1 cellular context compared by ENCODE assay signal in the genomic region with DNA sequence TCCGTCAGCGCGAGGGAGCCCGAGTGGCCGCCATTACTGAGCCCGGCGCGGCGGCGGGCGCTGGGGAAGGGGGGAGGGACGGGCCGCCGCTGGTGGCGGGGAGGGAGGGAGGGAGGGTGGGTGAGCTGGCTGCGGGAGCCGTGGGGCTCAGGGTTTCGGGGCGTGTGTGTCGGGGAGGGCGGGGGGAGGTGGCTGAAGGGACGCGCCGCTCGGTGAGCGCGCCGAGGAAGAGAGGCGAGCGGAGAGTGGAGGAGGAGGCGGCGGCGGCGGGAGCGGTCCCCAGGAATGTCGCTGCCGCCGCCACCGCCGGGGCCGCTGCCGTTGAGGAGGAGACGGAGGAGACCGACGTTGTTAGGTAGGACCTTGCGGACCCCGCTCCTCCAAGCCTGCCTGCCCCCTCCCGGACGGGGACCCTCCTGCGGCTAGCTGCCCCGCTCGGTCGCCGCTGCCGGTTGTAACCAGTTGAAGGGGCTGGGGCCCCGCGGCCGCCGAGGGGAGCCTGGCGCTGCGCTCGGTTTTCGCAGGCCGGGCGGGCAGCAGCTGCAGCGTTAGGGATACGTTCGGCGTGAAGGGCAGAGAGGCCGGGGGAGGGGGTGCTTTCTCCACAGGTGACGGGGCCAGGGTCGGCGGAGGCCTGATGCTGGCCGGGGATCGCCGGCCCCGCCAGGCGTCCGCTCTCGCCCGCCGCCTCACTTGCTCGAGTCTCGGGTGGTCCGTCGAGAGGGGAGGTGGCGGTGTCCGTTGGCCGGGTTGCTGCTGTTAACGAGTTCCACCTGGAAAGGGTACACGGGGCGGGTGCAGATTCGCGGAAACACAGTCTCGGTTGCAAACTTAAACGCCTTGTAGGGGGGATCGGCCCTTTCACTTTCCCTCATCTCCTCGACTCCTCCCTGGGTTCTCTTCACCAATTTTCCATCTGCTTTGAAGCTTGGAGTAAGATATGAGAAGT.
TF ChIP-seq lines count a peak whose summit lies in the region.

A gene with protein sequence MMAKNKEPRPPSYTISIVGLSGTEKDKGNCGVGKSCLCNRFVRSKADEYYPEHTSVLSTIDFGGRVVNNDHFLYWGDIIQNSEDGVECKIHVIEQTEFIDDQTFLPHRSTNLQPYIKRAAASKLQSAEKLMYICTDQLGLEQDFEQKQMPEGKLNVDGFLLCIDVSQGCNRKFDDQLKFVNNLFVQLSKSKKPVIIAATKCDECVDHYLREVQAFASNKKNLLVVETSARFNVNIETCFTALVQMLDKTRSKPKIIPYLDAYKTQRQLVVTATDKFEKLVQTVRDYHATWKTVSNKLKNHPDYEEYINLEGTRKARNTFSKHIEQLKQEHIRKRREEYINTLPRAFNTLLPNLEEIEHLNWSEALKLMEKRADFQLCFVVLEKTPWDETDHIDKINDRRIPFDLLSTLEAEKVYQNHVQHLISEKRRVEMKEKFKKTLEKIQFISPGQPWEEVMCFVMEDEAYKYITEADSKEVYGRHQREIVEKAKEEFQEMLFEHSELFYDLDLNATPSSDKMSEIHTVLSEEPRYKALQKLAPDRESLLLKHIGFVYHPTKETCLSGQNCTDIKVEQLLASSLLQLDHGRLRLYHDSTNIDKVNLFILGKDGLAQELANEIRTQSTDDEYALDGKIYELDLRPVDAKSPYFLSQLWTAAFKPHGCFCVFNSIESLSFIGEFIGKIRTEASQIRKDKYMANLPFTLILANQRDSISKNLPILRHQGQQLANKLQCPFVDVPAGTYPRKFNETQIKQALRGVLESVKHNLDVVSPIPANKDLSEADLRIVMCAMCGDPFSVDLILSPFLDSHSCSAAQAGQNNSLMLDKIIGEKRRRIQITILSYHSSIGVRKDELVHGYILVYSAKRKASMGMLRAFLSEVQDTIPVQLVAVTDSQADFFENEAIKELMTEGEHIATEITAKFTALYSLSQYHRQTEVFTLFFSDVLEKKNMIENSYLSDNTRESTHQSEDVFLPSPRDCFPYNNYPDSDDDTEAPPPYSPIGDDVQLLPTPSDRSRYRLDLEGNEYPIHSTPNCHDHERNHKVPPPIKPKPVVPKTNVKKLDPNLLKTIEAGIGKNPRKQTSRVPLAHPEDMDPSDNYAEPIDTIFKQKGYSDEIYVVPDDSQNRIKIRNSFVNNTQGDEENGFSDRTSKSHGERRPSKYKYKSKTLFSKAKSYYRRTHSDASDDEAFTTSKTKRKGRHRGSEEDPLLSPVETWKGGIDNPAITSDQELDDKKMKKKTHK (N-terminal part only) (plus strand): TSS at position 224 of the 949 bp plus-strand sequence. CDS start 13,366 bp downstream, outside the sequence.

TF ChIP-seq in HepG2, 621 proteins besides CTCF, POLR2A, EP300 and RAD21 (continued from another document and continues in another):
- TF ChIP-seq NR2C2 (CRISPR knock-in tag; IDR thresholded peaks at IDR 0.05; ENCODE audit: borderline replicate concordance), result peak; percentile 58
- TF ChIP-seq ZNF383 (CRISPR knock-in tag; IDR thresholded peaks at IDR 0.05; ENCODE audit: borderline replicate concordance), result no peak
- no peak for TF ChIP-seq ZNF614 (CRISPR knock-in tag; IDR thresholded peaks at IDR 0.05; ENCODE audit: borderline replicate concordance)
- TF ChIP-seq NFKB2 (CRISPR knock-in tag; IDR thresholded peaks at IDR 0.05; ENCODE audit: borderline replicate concordance), result peak; percentile 91; the same call in 1 of the 2 replicates
- TF ChIP-seq ESRRA (CRISPR knock-in tag; IDR thresholded peaks at IDR 0.05; ENCODE audit: low read depth), result 0 out of 2 replicates have a peak, but pooled peaks have one; percentile 37
- 0 out of 2 replicates have a peak, but pooled peaks have one; percentile 25 for TF ChIP-seq ZNF138 (CRISPR knock-in tag; IDR thresholded peaks at IDR 0.05; ENCODE audit: low read depth)
- TF ChIP-seq SUZ12 (IDR thresholded peaks at IDR 0.05; ENCODE audit: low read depth, low read length), result no peak
- TF ChIP-seq, protein P1, sequence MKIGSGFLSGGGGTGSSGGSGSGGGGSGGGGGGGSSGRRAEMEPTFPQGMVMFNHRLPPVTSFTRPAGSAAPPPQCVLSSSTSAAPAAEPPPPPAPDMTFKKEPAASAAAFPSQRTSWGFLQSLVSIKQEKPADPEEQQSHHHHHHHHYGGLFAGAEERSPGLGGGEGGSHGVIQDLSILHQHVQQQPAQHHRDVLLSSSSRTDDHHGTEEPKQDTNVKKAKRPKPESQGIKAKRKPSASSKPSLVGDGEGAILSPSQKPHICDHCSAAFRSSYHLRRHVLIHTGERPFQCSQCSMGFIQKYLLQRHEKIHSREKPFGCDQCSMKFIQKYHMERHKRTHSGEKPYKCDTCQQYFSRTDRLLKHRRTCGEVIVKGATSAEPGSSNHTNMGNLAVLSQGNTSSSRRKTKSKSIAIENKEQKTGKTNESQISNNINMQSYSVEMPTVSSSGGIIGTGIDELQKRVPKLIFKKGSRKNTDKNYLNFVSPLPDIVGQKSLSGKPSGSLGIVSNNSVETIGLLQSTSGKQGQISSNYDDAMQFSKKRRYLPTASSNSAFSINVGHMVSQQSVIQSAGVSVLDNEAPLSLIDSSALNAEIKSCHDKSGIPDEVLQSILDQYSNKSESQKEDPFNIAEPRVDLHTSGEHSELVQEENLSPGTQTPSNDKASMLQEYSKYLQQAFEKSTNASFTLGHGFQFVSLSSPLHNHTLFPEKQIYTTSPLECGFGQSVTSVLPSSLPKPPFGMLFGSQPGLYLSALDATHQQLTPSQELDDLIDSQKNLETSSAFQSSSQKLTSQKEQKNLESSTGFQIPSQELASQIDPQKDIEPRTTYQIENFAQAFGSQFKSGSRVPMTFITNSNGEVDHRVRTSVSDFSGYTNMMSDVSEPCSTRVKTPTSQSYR (CRISPR knock-in tag; IDR thresholded peaks at IDR 0.05; ENCODE audit: borderline replicate concordance), result no peak; the same call in 1 of the 2 replicates
- no peak for TF ChIP-seq SKIL (CRISPR knock-in tag; IDR thresholded peaks at IDR 0.05; ENCODE audit: borderline replicate concordance)
- TF ChIP-seq SNAI1 (CRISPR knock-in tag; IDR thresholded peaks at IDR 0.05; ENCODE audit: borderline replicate concordance), result peak; percentile 95; the same call in 1 of the 2 replicates
- TF ChIP-seq AHR (CRISPR knock-in tag; IDR thresholded peaks at IDR 0.05), result no peak; the same call in 1 of the 2 replicates
- peak; percentile 59 for TF ChIP-seq XRCC5 (optimal IDR thresholded peaks at IDR 0.05; ENCODE audit: low read length)
- TF ChIP-seq MEIS1 (CRISPR knock-in tag; IDR thresholded peaks at IDR 0.05; ENCODE audit: borderline replicate concordance), result no peak
- no peak; the same call in 1 of the 2 replicates for TF ChIP-seq ZNF724P (CRISPR knock-in tag; IDR thresholded peaks at IDR 0.05; ENCODE audit: borderline replicate concordance)
- TF ChIP-seq ZNF205 (CRISPR knock-in tag; IDR thresholded peaks at IDR 0.05), result no peak; the same call in 1 of the 2 replicates
- peak; percentile 63; the same call in 1 of the 2 replicates for TF ChIP-seq ZFP37 (CRISPR knock-in tag; IDR thresholded peaks at IDR 0.05; ENCODE audit: borderline replicate concordance)
- no peak for TF ChIP-seq SRF (IDR thresholded peaks at IDR 0.05; ENCODE audit: low read depth, low read length)
- peak; percentile 80; the same call in 1 of the 2 replicates for TF ChIP-seq ZNF768 (CRISPR knock-in tag; IDR thresholded peaks at IDR 0.05)
- TF ChIP-seq JDP2 (CRISPR knock-in tag; IDR thresholded peaks at IDR 0.05; ENCODE audit: borderline replicate concordance), result no peak; the same call in 1 of the 2 replicates
- TF ChIP-seq GATAD1 (CRISPR knock-in tag; IDR thresholded peaks at IDR 0.05), result no peak
- peak; percentile 43; the same call in 1 of the 2 replicates for TF ChIP-seq THAP8 (CRISPR knock-in tag; IDR thresholded peaks at IDR 0.05; ENCODE audit: borderline replicate concordance)
- TF ChIP-seq MED13 (CRISPR knock-in tag; IDR thresholded peaks at IDR 0.05), result peak; percentile 87
- TF ChIP-seq MIER2 (CRISPR knock-in tag; IDR thresholded peaks at IDR 0.05), result no peak
- TF ChIP-seq XBP1 (CRISPR knock-in tag; IDR thresholded peaks at IDR 0.05), result no peak
- TF ChIP-seq, protein P2, sequence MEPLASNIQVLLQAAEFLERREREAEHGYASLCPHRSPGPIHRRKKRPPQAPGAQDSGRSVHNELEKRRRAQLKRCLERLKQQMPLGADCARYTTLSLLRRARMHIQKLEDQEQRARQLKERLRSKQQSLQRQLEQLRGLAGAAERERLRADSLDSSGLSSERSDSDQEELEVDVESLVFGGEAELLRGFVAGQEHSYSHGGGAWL (CRISPR knock-in tag; IDR thresholded peaks at IDR 0.05), result peak; percentile 92
- no peak for TF ChIP-seq TBP (CRISPR knock-in tag; IDR thresholded peaks at IDR 0.05)
- peak; percentile 83; the same call in 1 of the 2 replicates for TF ChIP-seq ZNF274 (CRISPR knock-in tag; IDR thresholded peaks at IDR 0.05)
- TF ChIP-seq SMARCE1 (IDR thresholded peaks at IDR 0.05; ENCODE audit: borderline replicate concordance), result no peak
- TF ChIP-seq BATF2 (CRISPR knock-in tag; IDR thresholded peaks at IDR 0.05), result no peak
- TF ChIP-seq ZNF337 (CRISPR knock-in tag; IDR thresholded peaks at IDR 0.05; ENCODE audit: borderline replicate concordance, low read depth), result 0 out of 2 replicates have a peak, but pooled peaks have one; percentile 87
- no peak for TF ChIP-seq CEBPZ (IDR thresholded peaks at IDR 0.05; ENCODE audit: low read length)
- TF ChIP-seq ZNF230 (CRISPR knock-in tag; IDR thresholded peaks at IDR 0.05), result peak; percentile 86
- no peak for TF ChIP-seq ZNF660 (CRISPR knock-in tag; IDR thresholded peaks at IDR 0.05; ENCODE audit: borderline replicate concordance, low read depth)
- peak; percentile 56; the same call in 1 of the 2 replicates for TF ChIP-seq ZNF280D (CRISPR knock-in tag; IDR thresholded peaks at IDR 0.05)
- TF ChIP-seq ZNF615 (CRISPR knock-in tag; IDR thresholded peaks at IDR 0.05; ENCODE audit: borderline replicate concordance), result no peak
